ENCODE assay signal across 8 cellular contexts in genomic region chr19:50414850-50415660, GRCh38. TPM values are rescaled to one million over a fixed set of nuclear protein-coding genes. Genes with fewer than 3 reads are reported as not detected.
DNase-seq lines count a peak whose midpoint lies in the region; ATAC-seq and TF ChIP-seq lines count a peak whose summit lies in the region.

No MANE protein-coding gene starts in this region.

- in situ Hi-C loops in Panc1 (cut with HindIII; ENCODE audit: low pct_unique_long_range_greater_than_20kb, low sequenced_read_pairs), result no loop called here

- TF ChIP-seq CTCF in GM10266 (IDR thresholded peaks at IDR 0.05; ENCODE audit: control insufficient read depth, insufficient read depth, low read depth, missing control alignments) (peak; percentile 98), Panc1 (IDR thresholded peaks at IDR 0.05) (peak; percentile 92), parathyroid adenoma (IDR thresholded peaks at IDR 0.05) (peak; percentile 89), upper lobe of left lung (IDR thresholded peaks at IDR 0.05) (peak; percentile 89 to 95 (median 92))

- peak overlapping the region; percentile 57 for H2AFZ ChIP-seq in parathyroid adenoma

- H3K4me2 ChIP-seq in parathyroid adenoma (ENCODE audit: low read length), result no peak overlapping the region

- 47 to 89% methylated on average over 11 to 36 of the region's 39 CpGs for WGBS in upper lobe of left lung, 2 donors

- no peaks in the 10 kb centered on the region for H3K79me2 ChIP-seq in parathyroid adenoma

- TF ChIP-seq POLR2A in upper lobe of left lung (IDR thresholded peaks at IDR 0.05), result no peak

- H3K9me3 ChIP-seq in Panc1 (ENCODE audit: control insufficient read depth, insufficient read depth, low read depth, low read length) (no peaks in the 10 kb centered on the region), parathyroid adenoma (ENCODE audit: control insufficient read depth, low read length) (no peaks in the 10 kb centered on the region), upper lobe of left lung (no peaks in the 10 kb centered on the region)

- intact Hi-C loops in Panc1 (cut with micrococcal nuclease; ENCODE audit: unreplicated experiment), result no loop called here

- H3K4me3 ChIP-seq in Panc1 (ENCODE audit: low read depth in 2 of 2, low read length in 2 of 2) (no peak overlapping the region), parathyroid adenoma (ENCODE audit: low read depth, low read length) (no peak overlapping the region), upper lobe of left lung (peak overlapping the region in 1 of 4 donors; percentile 6)

- CTCF ChIA-PET in Panc1 (lab: Charles Lee), result interaction anchor here (0.7 kb wide), 1 partner anchor 9 kb away, joined by 6 read pairs; no protein-coding TSS in a partner anchor

- H3K27me3 ChIP-seq in Panc1 (ENCODE audit: control insufficient read depth, insufficient read depth, low read length), result no peaks in the 10 kb centered on the region
- no peaks in the 10 kb centered on the region for H3K27me3 ChIP-seq in parathyroid adenoma (ENCODE audit: control insufficient read depth, insufficient read depth, low read length)
- H3K27me3 ChIP-seq in upper lobe of left lung, result peaks cover 0 to 12% (median 5%) of the 10 kb centered on the region in 4 donors

- ATAC-seq in HG02759 (IDR thresholded peaks at IDR 0.05; ENCODE audit: unreplicated experiment), result peak; percentile 28
- peak; percentile 83 for ATAC-seq in Panc1
- peak; percentile 78 to 91 for ATAC-seq in upper lobe of left lung (ENCODE audit: low FRiP score in 2 of 2)

- POLR2A ChIA-PET in Panc1 (lab: Charles Lee), result no interaction called here

- DNase-seq in GM10266 (ENCODE audit: extremely low spot score), result peak; percentile 91
- DNase-seq in Panc1 (ENCODE audit: low read depth, low spot score), result no peak
- DNase-seq in activated effector memory CD4-positive, alpha-beta T cell treated with Interleukin-2 at 50 U/mL for 16 hours, result peak; percentile 51
- peak; percentile 40 for DNase-seq in foreskin melanocyte
- DNase-seq in upper lobe of left lung, result peak; percentile 83 to 95
- DNase-seq in EL, result no peak

- no TSS peak for BruUV-seq in Panc1 (replicated peaks; lab: Mats Ljungman, UMichigan)

- H3K27ac ChIP-seq in Panc1 (ENCODE audit: low read length) (no peak overlapping the region), parathyroid adenoma (no peak overlapping the region), upper lobe of left lung (peak overlapping the region in 1 of 4 donors; percentile 6)

- no peak overlapping the region for H3K9ac ChIP-seq in parathyroid adenoma

- no peaks in the 10 kb centered on the region for H3K36me3 ChIP-seq in Panc1 (ENCODE audit: control insufficient read depth, insufficient read depth, low read length)
- H3K36me3 ChIP-seq in parathyroid adenoma (ENCODE audit: control insufficient read depth, insufficient read depth, low read length), result no peaks in the 10 kb centered on the region
- peaks cover 0 to 4% (median under 1%) of the 10 kb centered on the region in 4 donors for H3K36me3 ChIP-seq in upper lobe of left lung

- TF ChIP-seq EP300 in upper lobe of left lung (IDR thresholded peaks at IDR 0.05), result no peak

- H3K4me1 ChIP-seq in Panc1 (ENCODE audit: control insufficient read depth, insufficient read depth, low read length) (no peaks in the 10 kb centered on the region), parathyroid adenoma (no peaks in the 10 kb centered on the region), upper lobe of left lung (peaks cover 0 to 15% (median 8%) of the 10 kb centered on the region in 4 donors)

RNA-seq across cellular contexts. Expression of gene SPIB, which starts 3.7 kb away (rescaled TPM):
- not detected for total RNA-seq in Panc1 (2021; ENCODE audit: unreplicated experiment)
- 0.27 TPM for polyA plus RNA-seq in Panc1 (2012; ENCODE audit: insufficient read length)
- total RNA-seq in upper lobe of left lung, result 1 to 10 TPM in 1 of 6 donors, under 1 TPM in 3, not detected in 2; 0.13 to 2.1 (median 0.56) TPM

RNA-seq across cellular contexts. Expression of gene MYBPC2, which starts 17.6 kb away (rescaled TPM):
- total RNA-seq in Panc1 (2021; ENCODE audit: unreplicated experiment) (0.18 TPM), upper lobe of left lung (under 1 TPM in 2 of 6 donors, not detected in 4; 0.09 to 0.17 TPM)
- polyA plus RNA-seq in Panc1 (2012; ENCODE audit: insufficient read length), result not detected

RNA-seq across cellular contexts. Expression of gene POLD1, which starts 30.9 kb away (rescaled TPM):
- total RNA-seq in Panc1 (2021; ENCODE audit: unreplicated experiment), result 71.7 TPM
- 54.9 TPM for polyA plus RNA-seq in Panc1 (2012; ENCODE audit: insufficient read length)
- 10 to 100 TPM; 20.5 to 66.0 (median 44.0) TPM for total RNA-seq in upper lobe of left lung

RNA-seq across cellular contexts. Expression of gene NR1H2, which starts 38.8 kb away (rescaled TPM):
- total RNA-seq in Panc1 (2021; ENCODE audit: unreplicated experiment) (55.8 TPM), upper lobe of left lung (100 to 1,000 TPM in 4 of 6 donors, 10 to 100 TPM in 2; 98.3 to 170 (median 123) TPM)
- 81.9 TPM for polyA plus RNA-seq in Panc1 (2012; ENCODE audit: insufficient read length)

RNA-seq across cellular contexts. Expression of gene NAPSA, which starts 49.6 kb away (rescaled TPM):
- total RNA-seq in Panc1 (2021; ENCODE audit: unreplicated experiment) (2.5 TPM), upper lobe of left lung (1,000 to 10,000 TPM; 1,043 to 3,140 (median 1,660) TPM)
- polyA plus RNA-seq in Panc1 (2012; ENCODE audit: insufficient read length), result 0.99 TPM

Comparison
In these comparisons a context has a peak if more than half of its experiments do, and no peak if none do; other contexts are left out.
1. DNase-seq: peak in GM10266 (single experiment), activated effector memory CD4-positive, alpha-beta T cell treated with Interleukin-2 at 50 U/mL for 16 hours (single experiment), foreskin melanocyte (single experiment) and upper lobe of left lung (2 of 2); none in Panc1 (single experiment) and EL (single experiment).
2. ATAC-seq: peak in every context shown above with its lines; median percentile 84 in upper lobe of left lung; 83 in Panc1; 28 in HG02759.
3. Peak in every context shown above with its lines, with median percentiles within 50 percentile points of each other: CTCF ChIP-seq.